1 cellular context compared by ENCODE assay signal in the genomic region with DNA sequence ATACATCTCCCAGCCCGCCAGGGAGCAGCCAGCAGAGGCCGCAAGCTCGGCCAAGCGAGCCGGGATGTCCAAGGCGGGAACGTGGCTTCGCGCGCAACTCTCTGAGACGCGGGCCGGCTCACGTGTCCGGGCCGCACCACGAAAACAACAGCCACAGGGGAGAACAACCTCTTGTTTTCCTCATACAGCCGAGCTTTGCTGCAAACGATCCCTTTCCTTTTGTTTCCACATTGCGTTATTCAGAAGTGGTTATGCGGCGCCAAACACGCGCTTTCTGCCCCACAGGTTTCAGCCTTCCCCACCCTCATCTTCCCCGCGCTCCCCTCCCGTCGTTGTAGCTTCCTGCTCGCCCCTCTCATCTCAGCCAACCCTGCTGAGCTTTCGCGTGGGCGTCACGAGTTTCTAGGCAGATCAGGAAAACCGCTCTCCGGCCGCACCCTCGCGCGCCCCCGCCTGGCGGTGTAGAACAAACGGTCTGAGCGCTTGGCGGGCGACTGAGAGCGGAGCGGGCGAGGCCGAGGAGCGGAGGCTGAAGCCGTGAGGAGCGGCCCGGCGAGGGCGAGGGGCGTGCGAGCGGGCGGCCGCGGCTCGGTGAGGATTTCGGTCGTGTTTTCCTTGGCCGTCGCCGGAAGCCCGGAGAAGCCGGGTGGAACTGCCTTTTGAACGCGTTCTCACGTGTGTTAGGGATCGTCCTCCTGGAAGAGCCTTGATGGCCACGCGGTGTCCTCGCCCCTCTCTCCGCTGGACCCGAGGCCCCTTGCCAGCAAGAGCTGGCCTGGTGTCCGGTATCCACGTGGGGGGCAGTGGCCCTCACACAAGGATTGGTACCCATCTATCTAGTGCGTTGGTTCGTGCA.
TF ChIP-seq lines count a peak whose summit lies in the region.

No MANE protein-coding gene starts in this region.

TF ChIP-seq in GM12878, 131 proteins besides CTCF, POLR2A, EP300 and RAD21 (continues in another document):
- peak in 1 of 2 experiments; percentile 77; a peak in 1 of 4 replicates for TF ChIP-seq CEBPB (IDR thresholded peaks at IDR 0.05; ENCODE audit: borderline replicate concordance in 1 of 2, low read depth in 2 of 2, low read length in 2 of 2)
- no peak for TF ChIP-seq NRF1 (conservative IDR thresholded peaks at IDR 0.05; ENCODE audit: low read depth, low read length)
- TF ChIP-seq STAT3 (IDR thresholded peaks at IDR 0.05; ENCODE audit: low read depth, low read length): no peak
- TF ChIP-seq, protein P1, sequence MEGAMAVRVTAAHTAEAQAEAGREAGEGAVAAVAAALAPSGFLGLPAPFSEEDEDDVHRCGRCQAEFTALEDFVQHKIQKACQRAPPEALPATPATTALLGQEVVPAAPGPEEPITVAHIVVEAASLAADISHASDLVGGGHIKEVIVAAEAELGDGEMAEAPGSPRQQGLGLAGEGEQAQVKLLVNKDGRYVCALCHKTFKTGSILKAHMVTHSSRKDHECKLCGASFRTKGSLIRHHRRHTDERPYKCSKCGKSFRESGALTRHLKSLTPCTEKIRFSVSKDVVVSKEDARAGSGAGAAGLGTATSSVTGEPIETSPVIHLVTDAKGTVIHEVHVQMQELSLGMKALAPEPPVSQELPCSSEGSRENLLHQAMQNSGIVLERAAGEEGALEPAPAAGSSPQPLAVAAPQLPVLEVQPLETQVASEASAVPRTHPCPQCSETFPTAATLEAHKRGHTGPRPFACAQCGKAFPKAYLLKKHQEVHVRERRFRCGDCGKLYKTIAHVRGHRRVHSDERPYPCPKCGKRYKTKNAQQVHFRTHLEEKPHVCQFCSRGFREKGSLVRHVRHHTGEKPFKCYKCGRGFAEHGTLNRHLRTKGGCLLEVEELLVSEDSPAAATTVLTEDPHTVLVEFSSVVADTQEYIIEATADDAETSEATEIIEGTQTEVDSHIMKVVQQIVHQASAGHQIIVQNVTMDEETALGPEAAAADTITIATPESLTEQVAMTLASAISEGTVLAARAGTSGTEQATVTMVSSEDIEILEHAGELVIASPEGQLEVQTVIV (IDR thresholded peaks at IDR 0.05; ENCODE audit: borderline replicate concordance, partially characterized antibody): peak; percentile 94
- 0 out of 2 replicates have a peak, but pooled peaks have one; percentile 24 for TF ChIP-seq BACH1 (IDR thresholded peaks at IDR 0.05; ENCODE audit: borderline replicate concordance)
- TF ChIP-seq, protein P2, sequence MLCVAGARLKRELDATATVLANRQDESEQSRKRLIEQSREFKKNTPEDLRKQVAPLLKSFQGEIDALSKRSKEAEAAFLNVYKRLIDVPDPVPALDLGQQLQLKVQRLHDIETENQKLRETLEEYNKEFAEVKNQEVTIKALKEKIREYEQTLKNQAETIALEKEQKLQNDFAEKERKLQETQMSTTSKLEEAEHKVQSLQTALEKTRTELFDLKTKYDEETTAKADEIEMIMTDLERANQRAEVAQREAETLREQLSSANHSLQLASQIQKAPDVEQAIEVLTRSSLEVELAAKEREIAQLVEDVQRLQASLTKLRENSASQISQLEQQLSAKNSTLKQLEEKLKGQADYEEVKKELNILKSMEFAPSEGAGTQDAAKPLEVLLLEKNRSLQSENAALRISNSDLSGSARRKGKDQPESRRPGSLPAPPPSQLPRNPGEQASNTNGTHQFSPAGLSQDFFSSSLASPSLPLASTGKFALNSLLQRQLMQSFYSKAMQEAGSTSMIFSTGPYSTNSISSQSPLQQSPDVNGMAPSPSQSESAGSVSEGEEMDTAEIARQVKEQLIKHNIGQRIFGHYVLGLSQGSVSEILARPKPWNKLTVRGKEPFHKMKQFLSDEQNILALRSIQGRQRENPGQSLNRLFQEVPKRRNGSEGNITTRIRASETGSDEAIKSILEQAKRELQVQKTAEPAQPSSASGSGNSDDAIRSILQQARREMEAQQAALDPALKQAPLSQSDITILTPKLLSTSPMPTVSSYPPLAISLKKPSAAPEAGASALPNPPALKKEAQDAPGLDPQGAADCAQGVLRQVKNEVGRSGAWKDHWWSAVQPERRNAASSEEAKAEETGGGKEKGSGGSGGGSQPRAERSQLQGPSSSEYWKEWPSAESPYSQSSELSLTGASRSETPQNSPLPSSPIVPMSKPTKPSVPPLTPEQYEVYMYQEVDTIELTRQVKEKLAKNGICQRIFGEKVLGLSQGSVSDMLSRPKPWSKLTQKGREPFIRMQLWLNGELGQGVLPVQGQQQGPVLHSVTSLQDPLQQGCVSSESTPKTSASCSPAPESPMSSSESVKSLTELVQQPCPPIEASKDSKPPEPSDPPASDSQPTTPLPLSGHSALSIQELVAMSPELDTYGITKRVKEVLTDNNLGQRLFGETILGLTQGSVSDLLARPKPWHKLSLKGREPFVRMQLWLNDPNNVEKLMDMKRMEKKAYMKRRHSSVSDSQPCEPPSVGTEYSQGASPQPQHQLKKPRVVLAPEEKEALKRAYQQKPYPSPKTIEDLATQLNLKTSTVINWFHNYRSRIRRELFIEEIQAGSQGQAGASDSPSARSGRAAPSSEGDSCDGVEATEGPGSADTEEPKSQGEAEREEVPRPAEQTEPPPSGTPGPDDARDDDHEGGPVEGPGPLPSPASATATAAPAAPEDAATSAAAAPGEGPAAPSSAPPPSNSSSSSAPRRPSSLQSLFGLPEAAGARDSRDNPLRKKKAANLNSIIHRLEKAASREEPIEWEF (IDR thresholded peaks at IDR 0.05; ENCODE audit: insufficient replicate concordance, low read depth, low read length): no peak
- TF ChIP-seq, protein P3, sequence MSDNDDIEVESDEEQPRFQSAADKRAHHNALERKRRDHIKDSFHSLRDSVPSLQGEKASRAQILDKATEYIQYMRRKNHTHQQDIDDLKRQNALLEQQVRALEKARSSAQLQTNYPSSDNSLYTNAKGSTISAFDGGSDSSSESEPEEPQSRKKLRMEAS (IDR thresholded peaks at IDR 0.05; ENCODE audit: low read depth, low read length): peak; percentile 97
- TF ChIP-seq, protein P4, sequence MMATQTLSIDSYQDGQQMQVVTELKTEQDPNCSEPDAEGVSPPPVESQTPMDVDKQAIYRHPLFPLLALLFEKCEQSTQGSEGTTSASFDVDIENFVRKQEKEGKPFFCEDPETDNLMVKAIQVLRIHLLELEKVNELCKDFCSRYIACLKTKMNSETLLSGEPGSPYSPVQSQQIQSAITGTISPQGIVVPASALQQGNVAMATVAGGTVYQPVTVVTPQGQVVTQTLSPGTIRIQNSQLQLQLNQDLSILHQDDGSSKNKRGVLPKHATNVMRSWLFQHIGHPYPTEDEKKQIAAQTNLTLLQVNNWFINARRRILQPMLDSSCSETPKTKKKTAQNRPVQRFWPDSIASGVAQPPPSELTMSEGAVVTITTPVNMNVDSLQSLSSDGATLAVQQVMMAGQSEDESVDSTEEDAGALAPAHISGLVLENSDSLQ (IDR thresholded peaks at IDR 0.05): peak; percentile 33; the same call in 1 of the 2 replicates
- peak; percentile 44 for TF ChIP-seq SIX5 (IDR thresholded peaks at IDR 0.05; ENCODE audit: low read depth, low read length, severe bottlenecking)
- no peak for TF ChIP-seq ZNF622 (IDR thresholded peaks at IDR 0.05)
- TF ChIP-seq CBX3 (IDR thresholded peaks at IDR 0.05; ENCODE audit: borderline replicate concordance, low read depth): no peak
- TF ChIP-seq NBN (IDR thresholded peaks at IDR 0.05): peak; percentile 97
- TF ChIP-seq POLR2AphosphoS2 (IDR thresholded peaks at IDR 0.05; ENCODE audit: low read depth, low read length): no peak
- TF ChIP-seq NR2C2 (IDR thresholded peaks at IDR 0.05; ENCODE audit: borderline replicate concordance, control insufficient read depth, insufficient read length, low read depth): no peak
- TF ChIP-seq MYC (IDR thresholded peaks at IDR 0.05; ENCODE audit: insufficient read depth, insufficient read length, insufficient replicate concordance, low read length, severe bottlenecking): no peak
- no peak for TF ChIP-seq TBL1XR1 (IDR thresholded peaks at IDR 0.05; ENCODE audit: low read depth, low read length)
- peak; percentile 48; the same call in 1 of the 3 replicates for TF ChIP-seq POU2F2 (IDR thresholded peaks at IDR 0.05; ENCODE audit: borderline replicate concordance, low read depth, low read length)
- 0 out of 2 replicates have a peak, but pooled peaks have one; percentile 17 for TF ChIP-seq MXI1 (IDR thresholded peaks at IDR 0.05; ENCODE audit: low read depth, low read length)
- no peak for TF ChIP-seq PAX8 (IDR thresholded peaks at IDR 0.05)
- no peak for TF ChIP-seq SUZ12 (IDR thresholded peaks at IDR 0.05; ENCODE audit: unreplicated experiment)
- TF ChIP-seq RUNX3 (IDR thresholded peaks at IDR 0.05; ENCODE audit: low read length): peak; percentile 84
- TF ChIP-seq, protein P5, sequence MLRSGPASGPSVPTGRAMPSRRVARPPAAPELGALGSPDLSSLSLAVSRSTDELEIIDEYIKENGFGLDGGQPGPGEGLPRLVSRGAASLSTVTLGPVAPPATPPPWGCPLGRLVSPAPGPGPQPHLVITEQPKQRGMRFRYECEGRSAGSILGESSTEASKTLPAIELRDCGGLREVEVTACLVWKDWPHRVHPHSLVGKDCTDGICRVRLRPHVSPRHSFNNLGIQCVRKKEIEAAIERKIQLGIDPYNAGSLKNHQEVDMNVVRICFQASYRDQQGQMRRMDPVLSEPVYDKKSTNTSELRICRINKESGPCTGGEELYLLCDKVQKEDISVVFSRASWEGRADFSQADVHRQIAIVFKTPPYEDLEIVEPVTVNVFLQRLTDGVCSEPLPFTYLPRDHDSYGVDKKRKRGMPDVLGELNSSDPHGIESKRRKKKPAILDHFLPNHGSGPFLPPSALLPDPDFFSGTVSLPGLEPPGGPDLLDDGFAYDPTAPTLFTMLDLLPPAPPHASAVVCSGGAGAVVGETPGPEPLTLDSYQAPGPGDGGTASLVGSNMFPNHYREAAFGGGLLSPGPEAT (IDR thresholded peaks at IDR 0.05; ENCODE audit: low read depth): peak; percentile 93
- no peak for TF ChIP-seq PML (IDR thresholded peaks at IDR 0.05; ENCODE audit: low read length)
- TF ChIP-seq IKZF1 (conservative IDR thresholded peaks at IDR 0.05): peak; percentile 46; the same call in 1 of the 2 replicates
- TF ChIP-seq BCL11A (IDR thresholded peaks at IDR 0.05; ENCODE audit: low read depth, low read length): no peak
- TF ChIP-seq TCF12 (IDR thresholded peaks at IDR 0.05; ENCODE audit: low read depth, low read length): no peak
- peak; percentile 64 for TF ChIP-seq SP1 (IDR thresholded peaks at IDR 0.05; ENCODE audit: low read depth, low read length)
- TF ChIP-seq, protein P6, sequence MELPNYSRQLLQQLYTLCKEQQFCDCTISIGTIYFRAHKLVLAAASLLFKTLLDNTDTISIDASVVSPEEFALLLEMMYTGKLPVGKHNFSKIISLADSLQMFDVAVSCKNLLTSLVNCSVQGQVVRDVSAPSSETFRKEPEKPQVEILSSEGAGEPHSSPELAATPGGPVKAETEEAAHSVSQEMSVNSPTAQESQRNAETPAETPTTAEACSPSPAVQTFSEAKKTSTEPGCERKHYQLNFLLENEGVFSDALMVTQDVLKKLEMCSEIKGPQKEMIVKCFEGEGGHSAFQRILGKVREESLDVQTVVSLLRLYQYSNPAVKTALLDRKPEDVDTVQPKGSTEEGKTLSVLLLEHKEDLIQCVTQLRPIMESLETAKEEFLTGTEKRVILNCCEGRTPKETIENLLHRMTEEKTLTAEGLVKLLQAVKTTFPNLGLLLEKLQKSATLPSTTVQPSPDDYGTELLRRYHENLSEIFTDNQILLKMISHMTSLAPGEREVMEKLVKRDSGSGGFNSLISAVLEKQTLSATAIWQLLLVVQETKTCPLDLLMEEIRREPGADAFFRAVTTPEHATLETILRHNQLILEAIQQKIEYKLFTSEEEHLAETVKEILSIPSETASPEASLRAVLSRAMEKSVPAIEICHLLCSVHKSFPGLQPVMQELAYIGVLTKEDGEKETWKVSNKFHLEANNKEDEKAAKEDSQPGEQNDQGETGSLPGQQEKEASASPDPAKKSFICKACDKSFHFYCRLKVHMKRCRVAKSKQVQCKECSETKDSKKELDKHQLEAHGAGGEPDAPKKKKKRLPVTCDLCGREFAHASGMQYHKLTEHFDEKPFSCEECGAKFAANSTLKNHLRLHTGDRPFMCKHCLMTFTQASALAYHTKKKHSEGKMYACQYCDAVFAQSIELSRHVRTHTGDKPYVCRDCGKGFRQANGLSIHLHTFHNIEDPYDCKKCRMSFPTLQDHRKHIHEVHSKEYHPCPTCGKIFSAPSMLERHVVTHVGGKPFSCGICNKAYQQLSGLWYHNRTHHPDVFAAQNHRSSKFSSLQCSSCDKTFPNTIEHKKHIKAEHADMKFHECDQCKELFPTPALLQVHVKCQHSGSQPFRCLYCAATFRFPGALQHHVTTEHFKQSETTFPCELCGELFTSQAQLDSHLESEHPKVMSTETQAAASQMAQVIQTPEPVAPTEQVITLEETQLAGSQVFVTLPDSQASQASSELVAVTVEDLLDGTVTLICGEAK (IDR thresholded peaks at IDR 0.05; ENCODE audit: borderline replicate concordance): no peak
- TF ChIP-seq RBBP5 (conservative IDR thresholded peaks at IDR 0.05): no peak
- TF ChIP-seq POLR2AphosphoS5 (IDR thresholded peaks at IDR 0.05; ENCODE audit: low read length): no peak
- TF ChIP-seq STAT1 (conservative IDR thresholded peaks at IDR 0.05): peak; percentile 5; the same call in 1 of the 2 replicates
- TF ChIP-seq, protein P7, sequence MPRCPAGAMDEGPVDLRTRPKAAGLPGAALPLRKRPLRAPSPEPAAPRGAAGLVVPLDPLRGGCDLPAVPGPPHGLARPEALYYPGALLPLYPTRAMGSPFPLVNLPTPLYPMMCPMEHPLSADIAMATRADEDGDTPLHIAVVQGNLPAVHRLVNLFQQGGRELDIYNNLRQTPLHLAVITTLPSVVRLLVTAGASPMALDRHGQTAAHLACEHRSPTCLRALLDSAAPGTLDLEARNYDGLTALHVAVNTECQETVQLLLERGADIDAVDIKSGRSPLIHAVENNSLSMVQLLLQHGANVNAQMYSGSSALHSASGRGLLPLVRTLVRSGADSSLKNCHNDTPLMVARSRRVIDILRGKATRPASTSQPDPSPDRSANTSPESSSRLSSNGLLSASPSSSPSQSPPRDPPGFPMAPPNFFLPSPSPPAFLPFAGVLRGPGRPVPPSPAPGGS (IDR thresholded peaks at IDR 0.05; ENCODE audit: borderline replicate concordance, insufficient read depth, low read depth, low read length, poor library complexity, severe bottlenecking): no peak
- TF ChIP-seq RAD51 (IDR thresholded peaks at IDR 0.05): peak; percentile 90
- TF ChIP-seq, protein P8, sequence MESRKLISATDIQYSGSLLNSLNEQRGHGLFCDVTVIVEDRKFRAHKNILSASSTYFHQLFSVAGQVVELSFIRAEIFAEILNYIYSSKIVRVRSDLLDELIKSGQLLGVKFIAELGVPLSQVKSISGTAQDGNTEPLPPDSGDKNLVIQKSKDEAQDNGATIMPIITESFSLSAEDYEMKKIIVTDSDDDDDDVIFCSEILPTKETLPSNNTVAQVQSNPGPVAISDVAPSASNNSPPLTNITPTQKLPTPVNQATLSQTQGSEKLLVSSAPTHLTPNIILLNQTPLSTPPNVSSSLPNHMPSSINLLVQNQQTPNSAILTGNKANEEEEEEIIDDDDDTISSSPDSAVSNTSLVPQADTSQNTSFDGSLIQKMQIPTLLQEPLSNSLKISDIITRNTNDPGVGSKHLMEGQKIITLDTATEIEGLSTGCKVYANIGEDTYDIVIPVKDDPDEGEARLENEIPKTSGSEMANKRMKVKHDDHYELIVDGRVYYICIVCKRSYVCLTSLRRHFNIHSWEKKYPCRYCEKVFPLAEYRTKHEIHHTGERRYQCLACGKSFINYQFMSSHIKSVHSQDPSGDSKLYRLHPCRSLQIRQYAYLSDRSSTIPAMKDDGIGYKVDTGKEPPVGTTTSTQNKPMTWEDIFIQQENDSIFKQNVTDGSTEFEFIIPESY (IDR thresholded peaks at IDR 0.05): peak; percentile 100
- no peak for TF ChIP-seq ZBED1 (IDR thresholded peaks at IDR 0.05; ENCODE audit: borderline replicate concordance)
- TF ChIP-seq SIN3A (IDR thresholded peaks at IDR 0.05; ENCODE audit: low read depth, low read length): no peak
